8 cellular contexts compared by ENCODE assay signal in the genomic region with DNA sequence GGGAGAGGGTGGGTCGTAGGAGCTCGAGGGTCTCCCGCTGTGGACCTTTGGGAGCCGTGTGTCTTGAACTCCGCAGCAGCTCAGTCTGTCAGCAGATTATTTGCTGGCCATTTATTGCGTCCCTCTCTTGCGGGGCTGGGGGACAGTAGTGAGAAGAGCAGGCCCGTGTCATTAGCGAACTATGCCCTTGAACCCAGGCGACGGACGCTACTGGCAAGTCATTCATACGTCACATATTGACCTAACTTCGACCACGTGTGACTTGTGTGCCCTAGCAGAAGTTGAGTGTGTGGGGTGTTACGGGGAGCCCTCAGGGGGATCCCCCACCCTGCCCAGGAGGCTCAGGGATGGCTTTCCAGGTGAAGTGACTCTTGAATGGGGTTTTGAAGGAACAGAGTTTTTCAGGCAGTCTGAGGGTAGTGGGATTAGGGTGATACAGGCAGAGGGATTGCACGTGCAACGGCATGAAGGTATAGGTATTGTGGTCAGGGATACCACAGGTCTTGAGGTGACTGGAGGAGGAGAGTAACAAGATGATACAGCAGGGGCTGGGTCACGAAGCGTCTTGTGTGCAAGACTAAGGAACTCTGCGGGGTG. TPM values are rescaled to one million over a fixed set of nuclear protein-coding genes. Genes with fewer than 3 reads are reported as not detected.
DNase-seq lines count a peak whose midpoint lies in the region; ATAC-seq and TF ChIP-seq lines count a peak whose summit lies in the region.

No MANE protein-coding gene starts in this region.

- H3K9me3 ChIP-seq in muscle layer of duodenum (ENCODE audit: control insufficient read depth in 1 of 2, low read length in 2 of 2) (no peaks in the 10 kb centered on the region), aorta (ENCODE audit: control insufficient read depth, low read length) (no peaks in the 10 kb centered on the region)

- no peak for TF ChIP-seq CTCF in Calu3 (IDR thresholded peaks at IDR 0.05; ENCODE audit: unreplicated experiment)

- H3K27ac ChIP-seq in muscle layer of duodenum (ENCODE audit: low read length): peak overlapping the region; percentile 10
- H3K27ac ChIP-seq in aorta (ENCODE audit: low read depth in 1 of 2, low read length in 2 of 2): no peak overlapping the region

- DNase-seq in Calu3 (peak; percentile 35), H7 (peak; percentile 55), RKO (ENCODE audit: low spot score) (peak; percentile 83), aorta (no peak), GM19240 (ENCODE audit: insufficient read length, low spot score) (no peak), NCI-H2081 treated with DMSO at 0.1 percent for 48 hours (lab: John Stamatoyannopoulos, UW) (no peak)
- DNase-seq in central memory CD8-positive, alpha-beta T cell (ENCODE audit: low spot score in 2 of 2): peak in 1 of 2 donors; percentile 23

- CTCF ChIA-PET in Calu3 (lab: Charles Lee): interaction anchor here (0.6 to 1.6 kb wide), 4 partner anchors 62 to 124 kb away, joined by 3 to 6 read pairs (median 4); no protein-coding TSS in a partner anchor

- peaks cover 51% of the 10 kb centered on the region for H3K4me1 Mint-ChIP-seq in Calu3 (ENCODE audit: low read depth, unreplicated experiment)
- peaks cover 30% of the 10 kb centered on the region for H3K4me1 Mint-ChIP-seq in central memory CD8-positive, alpha-beta T cell

- no peaks in the 10 kb centered on the region for H3K27me3 ChIP-seq in H7 (ENCODE audit: control insufficient read depth, insufficient read depth, low read length)
- no peaks in the 10 kb centered on the region for H3K27me3 ChIP-seq in muscle layer of duodenum (ENCODE audit: low read depth, low read length)
- H3K27me3 ChIP-seq in aorta (ENCODE audit: control insufficient read depth in 1 of 2, insufficient read depth in 2 of 2, low read length in 1 of 2): no peaks in the 10 kb centered on the region

- TSS peak; percentile 42 for BruUV-seq in Calu3 (replicated peaks; lab: Mats Ljungman, UMichigan)

- no peaks in the 10 kb centered on the region for H3K27me3 Mint-ChIP-seq in Calu3 (ENCODE audit: unreplicated experiment)
- no peaks in the 10 kb centered on the region for H3K27me3 Mint-ChIP-seq in central memory CD8-positive, alpha-beta T cell

- peak overlapping the region; percentile 63 for H3K27ac Mint-ChIP-seq in Calu3 (ENCODE audit: unreplicated experiment)
- peak overlapping the region; percentile 79 for H3K27ac Mint-ChIP-seq in central memory CD8-positive, alpha-beta T cell (ENCODE audit: low read depth)

- peaks cover 85% of the 10 kb centered on the region for H3K36me3 Mint-ChIP-seq in Calu3 (ENCODE audit: insufficient read depth, unreplicated experiment)
- H3K36me3 Mint-ChIP-seq in central memory CD8-positive, alpha-beta T cell (ENCODE audit: insufficient read depth): peaks cover 19% of the 10 kb centered on the region

- peak overlapping the region; percentile 77 for H3K4me3 Mint-ChIP-seq in Calu3 (ENCODE audit: low read depth, unreplicated experiment)
- H3K4me3 Mint-ChIP-seq in central memory CD8-positive, alpha-beta T cell: peak overlapping the region; percentile 85

- peak; percentile 63 for ATAC-seq in central memory CD8-positive, alpha-beta T cell (replicated peaks; ENCODE audit: extremely low read depth, poor library complexity, severe bottlenecking)
- ATAC-seq in aorta (ENCODE audit: low FRiP score): no peak

- H3K36me3 ChIP-seq in H7 (replicated peaks; ENCODE audit: control insufficient read depth, insufficient read depth, low read length) (no peaks in the 10 kb centered on the region; the same call in 1 of the 2 replicates), muscle layer of duodenum (ENCODE audit: control insufficient read depth in 1 of 2, insufficient read depth in 2 of 2, low read length in 2 of 2) (peaks cover 0 to 4% of the 10 kb centered on the region in 2 donors), aorta (ENCODE audit: control insufficient read depth in 1 of 2, insufficient read depth in 2 of 2, low read length in 1 of 2) (no peaks in the 10 kb centered on the region)

- H3K4me1 ChIP-seq in muscle layer of duodenum (ENCODE audit: control insufficient read depth in 1 of 2, insufficient read depth in 2 of 2, low read length in 2 of 2): peaks cover 8 to 10% of the 10 kb centered on the region in 2 donors
- H3K4me1 ChIP-seq in aorta (ENCODE audit: control insufficient read depth in 1 of 2, insufficient read depth in 2 of 2, low read length in 2 of 2): no peaks in the 10 kb centered on the region

- WGBS in aorta, 2 donors: 9% methylated on average over 21 of the region's 21 CpGs

- peak overlapping the region; percentile 89 for H3K4me3 ChIP-seq in H7 (ENCODE audit: insufficient read depth, low read depth, low read length)
- H3K4me3 ChIP-seq in muscle layer of duodenum (ENCODE audit: low read depth in 1 of 2, low read length in 2 of 2): peak overlapping the region; percentile 65 to 73
- H3K4me3 ChIP-seq in aorta (ENCODE audit: low read length in 2 of 2): peak overlapping the region; percentile 20 to 38

- intact Hi-C loops in Calu3 (cut with micrococcal nuclease; ENCODE audit: unreplicated experiment) (loop anchor here (1.0 kb wide), 1 partner anchor 84 kb away; no protein-coding TSS in a partner anchor), aorta (cut with DNase I) (loop anchor here (2.0 to 10.0 kb wide), 3 partner anchors 84 to 366 kb away; no protein-coding TSS in a partner anchor)

- H3K9me3 Mint-ChIP-seq in Calu3 (ENCODE audit: low read depth, unreplicated experiment): no peaks in the 10 kb centered on the region
- no peaks in the 10 kb centered on the region for H3K9me3 Mint-ChIP-seq in central memory CD8-positive, alpha-beta T cell

RNA-seq across cellular contexts. Expression of gene RCC1, which starts 13.0 kb away (rescaled TPM):
- 95.3 and 95.9 TPM in 2 replicates for total RNA-seq in Calu3 (2022)
- total RNA-seq in H7 (2014; rRNA removed; shearing (Covaris generic)): 113 and 136 TPM in 2 replicates
- total RNA-seq in aorta: 10 to 100 TPM in 1 of 2 donors, 1 to 10 TPM in 1; 9.0 to 10.0 TPM
- 10 to 100 TPM in 1 of 2 donors, 1 to 10 TPM in 1; 9.0 to 17.0 TPM for polyA plus RNA-seq in aorta

RNA-seq across cellular contexts. Expression of gene TRNAU1AP, which starts 34.0 kb away (rescaled TPM):
- 29.9 and 40.4 TPM in 2 replicates for total RNA-seq in Calu3 (2022)
- total RNA-seq in H7 (2014; rRNA removed; shearing (Covaris generic)): 35.3 and 37.1 TPM in 2 replicates
- total RNA-seq in aorta: 10 to 100 TPM; 19.8 to 30.9 TPM
- polyA plus RNA-seq in aorta: 10 to 100 TPM; 34.9 to 39.2 TPM

Comparison
In these comparisons a context has a peak if more than half of its experiments do, and no peak if none do; other contexts are left out.
1. DNase-seq: peak in Calu3 (single experiment), H7 (single experiment) and RKO (single experiment); none in aorta (0 of 2), GM19240 (single experiment) and NCI-H2081 treated with DMSO at 0.1 percent for 48 hours (single experiment).
2. H3K4me3 ChIP-seq: peak in every context shown above with its lines; median percentile 89 in H7; 69 in muscle layer of duodenum; 29 in aorta.